In genomic region chr3:108589081-108589997, GRCh38 we compare ENCODE assay signal across 8 cellular contexts.
A peak's percentile ranks its signal among the peaks of the same experiment; 100 is the strongest.
DNase-seq lines count a peak whose midpoint lies in the region; ATAC-seq lines count a peak whose summit lies in the region.

Gene CIP2A, minus strand, starts transcription at chr3:108589438. Its CDS starts 63 bp downstream, at chr3:108589375.
A gene with protein sequence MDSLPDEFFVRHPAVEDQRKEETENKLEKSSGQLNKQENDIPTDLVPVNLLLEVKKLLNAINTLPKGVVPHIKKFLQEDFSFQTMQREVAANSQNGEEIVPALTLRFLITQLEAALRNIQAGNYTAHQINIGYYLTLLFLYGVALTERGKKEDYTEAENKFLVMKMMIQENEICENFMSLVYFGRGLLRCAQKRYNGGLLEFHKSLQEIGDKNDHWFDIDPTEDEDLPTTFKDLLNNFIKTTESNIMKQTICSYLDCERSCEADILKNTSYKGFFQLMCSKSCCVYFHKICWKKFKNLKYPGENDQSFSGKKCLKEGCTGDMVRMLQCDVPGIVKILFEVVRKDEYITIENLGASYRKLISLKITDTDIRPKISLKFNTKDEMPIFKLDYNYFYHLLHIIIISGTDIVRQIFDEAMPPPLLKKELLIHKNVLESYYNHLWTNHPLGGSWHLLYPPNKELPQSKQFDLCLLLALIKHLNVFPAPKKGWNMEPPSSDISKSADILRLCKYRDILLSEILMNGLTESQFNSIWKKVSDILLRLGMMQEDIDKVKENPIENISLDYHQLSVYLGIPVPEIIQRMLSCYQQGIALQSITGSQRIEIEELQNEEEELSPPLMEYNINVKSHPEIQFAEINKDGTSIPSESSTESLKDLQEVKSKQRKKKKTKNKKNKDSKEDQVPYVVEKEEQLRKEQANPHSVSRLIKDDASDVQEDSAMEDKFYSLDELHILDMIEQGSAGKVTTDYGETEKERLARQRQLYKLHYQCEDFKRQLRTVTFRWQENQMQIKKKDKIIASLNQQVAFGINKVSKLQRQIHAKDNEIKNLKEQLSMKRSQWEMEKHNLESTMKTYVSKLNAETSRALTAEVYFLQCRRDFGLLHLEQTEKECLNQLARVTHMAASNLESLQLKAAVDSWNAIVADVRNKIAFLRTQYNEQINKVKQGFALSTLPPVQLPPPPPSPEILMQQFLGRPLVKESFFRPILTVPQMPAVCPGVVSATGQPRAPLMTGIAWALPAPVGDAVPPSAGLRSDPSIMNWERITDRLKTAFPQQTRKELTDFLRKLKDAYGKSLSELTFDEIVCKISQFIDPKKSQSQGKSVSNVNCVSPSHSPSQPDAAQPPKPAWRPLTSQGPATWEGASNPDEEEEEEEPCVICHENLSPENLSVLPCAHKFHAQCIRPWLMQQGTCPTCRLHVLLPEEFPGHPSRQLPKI (plus strand): TSS chr3:108589722. CDS start chr3:108605407, 15,685 bp downstream.

- H4K20me1 ChIP-seq in BLaER1 = peaks cover 18% of the 10 kb centered on the region; the same call in 1 of the 2 replicates

- peak within 1 kb of the TSS; percentile 83 for H3K4me3 ChIP-seq in BLaER1

- DNase-seq in NCI-H524 treated with DMSO at 0.1 percent for 48 hours (lab: John Stamatoyannopoulos, UW) (peak; percentile 86), kidney glomerular epithelial cell (lab: John Stamatoyannopoulos, UW) (peak; percentile 97)
- DNase-seq in activated CD4-positive, alpha-beta T cell treated with anti-CD3 and anti-CD28 coated beads for 48 hours = peak; percentile 91
- DNase-seq in stimulated activated CD4-positive, alpha-beta T cell treated with anti-CD3 and anti-CD28 coated beads, Interleukin-15, amount 100 ng/mL, for 48 hours (ENCODE audit: low read depth in 2 of 2) = peak; percentile 73 to 85

- peak within 1 kb of the TSS; percentile 92 for H3K9ac ChIP-seq in BLaER1

- H3K27ac ChIP-seq in BLaER1 (peak within 1 kb of the TSS; percentile 95), cingulate gyrus (ENCODE audit: low read depth, low read length) (peak within 1 kb of the TSS; percentile 95)

- H3K4me1 ChIP-seq in BLaER1 = peaks cover 39% of the 10 kb centered on the region

- no peaks in the 10 kb centered on the region for H3K9me3 ChIP-seq in BLaER1

- H3K27me3 ChIP-seq in BLaER1 = no peaks in the 10 kb centered on the region

- peak; percentile 97 for ATAC-seq in GM19324 (IDR thresholded peaks at IDR 0.05; ENCODE audit: low FRiP score, unreplicated experiment)
- peak; percentile 90 for ATAC-seq in HG03460 (IDR thresholded peaks at IDR 0.05; ENCODE audit: unreplicated experiment)

- H3K36me3 ChIP-seq in BLaER1 = peaks cover 10% of the 10 kb centered on the region

- H3K4me2 ChIP-seq in BLaER1 = peak within 1 kb of the TSS; percentile 83

Comparison
In these comparisons a context has a peak if more than half of its experiments do, and no peak if none do; other contexts are left out.
1. Peak in every context shown above with its lines: DNase-seq, ATAC-seq, H3K4me3 ChIP-seq and H3K27ac ChIP-seq.